ENCODE assay signal across 8 cellular contexts in genomic region chrX:154761977-154762528, GRCh38. TPM values are rescaled to one million over a fixed set of nuclear protein-coding genes. Genes with fewer than 3 reads are reported as not detected.
DNase-seq lines count a peak whose midpoint lies in the region; ATAC-seq and TF ChIP-seq lines count a peak whose summit lies in the region.

No MANE protein-coding gene starts in this region.

- CTCF ChIA-PET in Caco-2 (lab: Charles Lee) = interaction anchor here (1.1 to 1.3 kb wide), 4 partner anchors 12 to 156 kb away, joined by 3 to 6 read pairs (median 4); partner anchors contain the start of gene GAB3

- H3K36me3 ChIP-seq in Caco-2 (ENCODE audit: control insufficient read depth, insufficient read depth, low read length) (no peaks in the 10 kb centered on the region), lower lobe of right lung (peaks cover 18% of the 10 kb centered on the region), vagina (peaks cover 0 to 10% of the 10 kb centered on the region in 2 donors)

- H3K27ac ChIP-seq in lower lobe of right lung (peak overlapping the region; percentile 78), vagina (peak overlapping the region; percentile 63)

- DNase-seq in Caco-2 = no peak
- DNase-seq in NCI-H1092 (lab: John Stamatoyannopoulos, UW) = peak; percentile 61
- no peak for DNase-seq in astrocyte of the cerebellum (ENCODE audit: low read depth)
- no peak for DNase-seq in lower lobe of right lung
- no peak for DNase-seq in vagina (ENCODE audit: extremely low spot score in 2 of 2)
- no peak for DNase-seq in iPS-NIHi7 (ENCODE audit: extremely low spot score)
- DNase-seq in NK-92 treated with Interleukin-12 subunit alpha and Interleukin-12 subunit beta, amount 100 ng/mL, for 24 hours (lab: John Stamatoyannopoulos, UW) = no peak

- H3K4me1 ChIP-seq in Caco-2 = no peaks in the 10 kb centered on the region
- no peaks in the 10 kb centered on the region for H3K4me1 ChIP-seq in lower lobe of right lung
- no peaks in the 10 kb centered on the region for H3K4me1 ChIP-seq in vagina

- POLR2A ChIA-PET in Caco-2 (lab: Charles Lee) = interaction anchor here (0.8 to 1.3 kb wide), 3 partner anchors 13 to 265 kb away, joined by 4 read pairs; partner anchors contain the start of genes FUNDC2 and MPP1

- TSS peak; percentile 87 for BruUV-seq in Caco-2 (replicated peaks; lab: Mats Ljungman, UMichigan)

- no peak for TF ChIP-seq CTCF in Caco-2 (IDR thresholded peaks at IDR 0.05; ENCODE audit: insufficient read depth in 1 of 2, low read depth in 1 of 2, low read length in 1 of 2, severe bottlenecking in 1 of 2, unreplicated experiment in 1 of 2)
- TF ChIP-seq CTCF in astrocyte of the cerebellum (IDR thresholded peaks at IDR 0.05; ENCODE audit: low read depth, low read length, missing control alignments) = no peak
- TF ChIP-seq CTCF in lower lobe of right lung (IDR thresholded peaks at IDR 0.05) = no peak
- TF ChIP-seq CTCF in vagina (IDR thresholded peaks at IDR 0.05) = no peak

- H3K27me3 ChIP-seq in Caco-2 (replicated peaks; ENCODE audit: control insufficient read depth, insufficient read depth, low read length) (no peaks in the 10 kb centered on the region), lower lobe of right lung (ENCODE audit: low read depth) (no peaks in the 10 kb centered on the region), vagina (no peaks in the 10 kb centered on the region)

- peak overlapping the region; percentile 84 for H3K4me3 Mint-ChIP-seq in Caco-2 (ENCODE audit: unreplicated experiment)

- H3K9me3 Mint-ChIP-seq in Caco-2 (ENCODE audit: unreplicated experiment) = no peaks in the 10 kb centered on the region

- intact Hi-C loops in Caco-2 (cut with micrococcal nuclease; ENCODE audit: unreplicated experiment) (loop anchor here (1.0 kb wide), 2 partner anchors 37 to 43 kb away; partner anchors contain the start of gene MPP1), lower lobe of right lung (cut with DNase I) (no loop called here), vagina (cut with DNase I) (no loop called here)

- no peaks in the 10 kb centered on the region for H3K4me1 Mint-ChIP-seq in Caco-2 (ENCODE audit: low read depth, unreplicated experiment)

- in situ Hi-C loops in astrocyte of the cerebellum (cut with HindIII; ENCODE audit: low sequenced_read_pairs) = no loop called here

- ATAC-seq in lower lobe of right lung = no peak
- ATAC-seq in GM19023 (IDR thresholded peaks at IDR 0.05; ENCODE audit: unreplicated experiment) = no peak

- H3K9me3 ChIP-seq in Caco-2 (no peaks in the 10 kb centered on the region), lower lobe of right lung (no peaks in the 10 kb centered on the region), vagina (no peaks in the 10 kb centered on the region)

- H3K36me3 Mint-ChIP-seq in Caco-2 (ENCODE audit: insufficient read depth, unreplicated experiment) = peaks cover 36% of the 10 kb centered on the region

- peak overlapping the region; percentile 84 for H3K27ac Mint-ChIP-seq in Caco-2 (ENCODE audit: unreplicated experiment)

- H3K4me3 ChIP-seq in Caco-2 (ENCODE audit: low read depth, low read length) = peak overlapping the region; percentile 36
- H3K4me3 ChIP-seq in astrocyte of the cerebellum (ENCODE audit: low read depth, low read length) = peak overlapping the region; percentile 61
- peak overlapping the region; percentile 70 for H3K4me3 ChIP-seq in lower lobe of right lung
- H3K4me3 ChIP-seq in vagina = peak overlapping the region; percentile 50 to 60

- H3K27me3 Mint-ChIP-seq in Caco-2 (ENCODE audit: insufficient read depth, unreplicated experiment) = no peaks in the 10 kb centered on the region

- no peak for TF ChIP-seq POLR2A in vagina (IDR thresholded peaks at IDR 0.05)

RNA-seq across cellular contexts. Expression of gene DKC1, which starts 0.6 kb away (rescaled TPM):
- 106 and 107 TPM in 2 replicates for total RNA-seq in Caco-2 (2022)
- 26.1 TPM for total RNA-seq in lower lobe of right lung
- 22.8 TPM for total RNA-seq in vagina

RNA-seq across cellular contexts. Expression of gene GAB3, which starts 11.2 kb away (rescaled TPM):
- total RNA-seq in Caco-2 (2022) (not detected in 2 replicates), lower lobe of right lung (17.4 TPM), vagina (7.6 TPM)

RNA-seq across cellular contexts. Expression of gene MPP1, which starts 43.2 kb away (rescaled TPM):
- 26.6 and 27.0 TPM in 2 replicates for total RNA-seq in Caco-2 (2022)
- 57.0 TPM for total RNA-seq in lower lobe of right lung
- 15.7 TPM for total RNA-seq in vagina
